In genomic region chr12:31583878-31584277, GRCh38 we compare ENCODE assay signal across 1 cellular context.
TF ChIP-seq lines count a peak whose summit lies in the region.

No MANE protein-coding gene starts in this region.

TF ChIP-seq in GM12878, 131 proteins besides CTCF, POLR2A, EP300 and RAD21:
- TF ChIP-seq USF1 (IDR thresholded peaks at IDR 0.05; ENCODE audit: borderline replicate concordance, extremely low read length, insufficient read depth, low read depth, low read length) = no peak
- TF ChIP-seq HDAC2 (IDR thresholded peaks at IDR 0.05) = no peak
- TF ChIP-seq BRCA1 (IDR thresholded peaks at IDR 0.05; ENCODE audit: low read depth, low read length) = no peak
- TF ChIP-seq FOS (IDR thresholded peaks at IDR 0.05; ENCODE audit: borderline replicate concordance, extremely low read depth, insufficient read length) = no peak
- TF ChIP-seq ZBED1 (IDR thresholded peaks at IDR 0.05; ENCODE audit: borderline replicate concordance) = no peak
- no peak for TF ChIP-seq POLR2AphosphoS2 (IDR thresholded peaks at IDR 0.05; ENCODE audit: low read depth, low read length)
- TF ChIP-seq SUZ12 (IDR thresholded peaks at IDR 0.05; ENCODE audit: unreplicated experiment) = no peak
- TF ChIP-seq PAX8 (IDR thresholded peaks at IDR 0.05) = no peak
- no peak for TF ChIP-seq NR2C2 (IDR thresholded peaks at IDR 0.05; ENCODE audit: borderline replicate concordance, control insufficient read depth, insufficient read length, low read depth)
- no peak for TF ChIP-seq MYB (IDR thresholded peaks at IDR 0.05; ENCODE audit: borderline replicate concordance, low read depth, low read length)
- no peak for TF ChIP-seq KAT2A (conservative IDR thresholded peaks at IDR 0.05; ENCODE audit: control insufficient read depth, low read depth, low read length)
- TF ChIP-seq HSF1 (IDR thresholded peaks at IDR 0.05; ENCODE audit: low read depth, low read length) = no peak
